8 cellular contexts compared by ENCODE assay signal in genomic region chr18:79680891-79681339, GRCh38. TPM values are rescaled to one million over a fixed set of nuclear protein-coding genes. Genes with fewer than 3 reads are reported as not detected.
DNase-seq lines count a peak whose midpoint lies in the region; TF ChIP-seq lines count a peak whose summit lies in the region.

No MANE protein-coding gene starts in this region.

- DNase-seq in AG04449 (ENCODE audit: low read depth, low spot score) (no peak), choroid plexus epithelial cell (ENCODE audit: low read depth) (no peak), hippocampal formation (lab: John Stamatoyannopoulos, UW) (no peak), NCI-H1048 (lab: John Stamatoyannopoulos, UW) (no peak), NCI-H1694 treated with DMSO at 0.1 percent for 48 hours (lab: John Stamatoyannopoulos, UW) (no peak), NCI-H1092 treated with DMSO at 0.1 percent for 48 hours (lab: John Stamatoyannopoulos, UW) (no peak)

- peak overlapping the region; percentile 90 for H3K4me3 ChIP-seq in AG04449 (ENCODE audit: low read depth, low read length)
- H3K4me3 ChIP-seq in choroid plexus epithelial cell (ENCODE audit: low read depth, low read length) = peak overlapping the region; percentile 97
- peak overlapping the region; percentile 85 to 86 for H3K4me3 ChIP-seq in muscle layer of duodenum (ENCODE audit: low read depth in 1 of 2, low read length in 2 of 2)

- H3K27me3 ChIP-seq in muscle layer of duodenum (ENCODE audit: low read depth, low read length) = no peaks in the 10 kb centered on the region

- no peaks in the 10 kb centered on the region for H3K36me3 Mint-ChIP-seq in IgD-negative memory B cell

- H3K27ac ChIP-seq in muscle layer of duodenum (ENCODE audit: low read length) = peak overlapping the region; percentile 40

- no peaks in the 10 kb centered on the region for H3K9me3 ChIP-seq in muscle layer of duodenum (ENCODE audit: control insufficient read depth in 1 of 2, low read length in 2 of 2)

- TF ChIP-seq CTCF in AG04449 (IDR thresholded peaks at IDR 0.05; ENCODE audit: insufficient read depth, low read length, missing control alignments) (no peak), choroid plexus epithelial cell (conservative IDR thresholded peaks at IDR 0.05; ENCODE audit: low read depth, low read length) (no peak)

- POLR2A ChIA-PET in AG04449 (lab: Yijun Ruan, JAX) = interaction anchor here (0.6 kb wide), 1 partner anchor 195 kb away, joined by 3 read pairs; no protein-coding TSS in a partner anchor

- no peaks in the 10 kb centered on the region for H3K27me3 Mint-ChIP-seq in IgD-negative memory B cell

- peak overlapping the region; percentile 77 to 96 (median 87) for H3K4me3 Mint-ChIP-seq in IgD-negative memory B cell

- H3K4me1 ChIP-seq in muscle layer of duodenum (ENCODE audit: control insufficient read depth in 1 of 2, insufficient read depth in 2 of 2, low read length in 2 of 2) = peaks cover 19 to 30% of the 10 kb centered on the region in 2 donors

- peaks cover 24 to 50% (median 31%) of the 10 kb centered on the region in 3 donors for H3K4me1 Mint-ChIP-seq in IgD-negative memory B cell

- CTCF ChIA-PET in AG04449 (lab: Yijun Ruan, JAX) = interaction anchor here (1.1 to 1.4 kb wide), 3 partner anchors 12 to 302 kb away, joined by 3 to 4 read pairs (median 3); no protein-coding TSS in a partner anchor

- H3K36me3 ChIP-seq in muscle layer of duodenum (ENCODE audit: control insufficient read depth in 1 of 2, insufficient read depth in 2 of 2, low read length in 2 of 2) = peaks cover 0 to 3% of the 10 kb centered on the region in 2 donors

- H3K27ac Mint-ChIP-seq in IgD-negative memory B cell = peak overlapping the region; percentile 86 to 98 (median 90)

- H3K9me3 Mint-ChIP-seq in IgD-negative memory B cell = no peaks in the 10 kb centered on the region

RNA-seq across cellular contexts. Expression of gene CTDP1, which starts 1.3 kb away (rescaled TPM):
- 12.1 TPM for polyA plus RNA-seq in IgD-negative memory B cell
